In genomic region chr4:145945431-145946155, GRCh38 we compare ENCODE assay signal across 18 cellular contexts. TPM values are rescaled to one million over a fixed set of nuclear protein-coding genes. Genes with fewer than 3 reads are reported as not detected.
DNase-seq lines count a peak whose midpoint lies in the region; ATAC-seq and TF ChIP-seq lines count a peak whose summit lies in the region.
"Had no signal": no experiment of that assay in that cellular context is flagged by ENCODE, and none has a peak within 500 bp of the region (broad histone marks: within the 10 kb centered on the region; RNA-seq: fewer than 3 reads in every experiment).

No MANE protein-coding gene starts in this region.

- CTCF ChIA-PET in mammary epithelial cell (lab: Charles Lee; ENCODE audit: low non-redundant PET): no interaction called here

- ATAC-seq in right lobe of liver: no peak
- ATAC-seq in HG03469 (IDR thresholded peaks at IDR 0.05; ENCODE audit: unreplicated experiment): no peak
- ATAC-seq: A549, HepG2 had no signal

- no peaks in the 10 kb centered on the region for H4K20me1 ChIP-seq in mammary epithelial cell (ENCODE audit: insufficient read depth, low read length)

- TF ChIP-seq POLR2A in right lobe of liver (IDR thresholded peaks at IDR 0.05): no peak

- TF ChIP-seq CTCF in mammary epithelial cell (conservative IDR thresholded peaks at IDR 0.05 in 1 of 2, IDR thresholded peaks at IDR 0.05 in 1 of 2; ENCODE audit: extremely low read depth in 1 of 2, insufficient read depth in 1 of 2, low read depth in 1 of 2, low read length in 2 of 2) (no peak), right lobe of liver (IDR thresholded peaks at IDR 0.05) (no peak)

- no peak overlapping the region for H2AFZ ChIP-seq in mammary epithelial cell (ENCODE audit: low read depth, low read length)

- no peak overlapping the region for H3K9ac ChIP-seq in mammary epithelial cell (ENCODE audit: insufficient read depth, low read length)

- H3K27me3 ChIP-seq in mammary epithelial cell (ENCODE audit: insufficient read depth, low read length): no peaks in the 10 kb centered on the region
- H3K27me3 ChIP-seq in right lobe of liver: peaks cover 0 to 3% of the 10 kb centered on the region in 2 donors
- H3K27me3 ChIP-seq: SJCRH30 had no signal

- H3K27ac ChIP-seq in mammary epithelial cell (ENCODE audit: insufficient read depth, low read depth, low read length) (no peak overlapping the region), right lobe of liver (no peak overlapping the region)
- H3K27ac ChIP-seq: A549, SJCRH30 had no signal

- intact Hi-C loops in mammary epithelial cell (cut with micrococcal nuclease): no loop called here
- intact Hi-C loops in right lobe of liver (cut with DNase I): no loop called here

- in situ Hi-C loops in mammary epithelial cell (cut with MboI; ENCODE audit: low sequenced_read_pairs in 2 of 2): no loop called here

- BruUV-seq in mammary epithelial cell (replicated peaks; lab: Mats Ljungman, UMichigan): no TSS peak

- H3K36me3 ChIP-seq in mammary epithelial cell (ENCODE audit: insufficient read depth, low read length) (no peaks in the 10 kb centered on the region), right lobe of liver (no peaks in the 10 kb centered on the region)
- H3K36me3 ChIP-seq: SJCRH30 had no signal

- dilution Hi-C loops in mammary epithelial cell (cut with HindIII; ENCODE audit: low sequenced_read_pairs): no loop called here

- no peaks in the 10 kb centered on the region for H3K79me2 ChIP-seq in mammary epithelial cell (ENCODE audit: insufficient read depth, low read length)

- H3K4me3 ChIP-seq in mammary epithelial cell (replicated peaks in 1 of 3; ENCODE audit: insufficient read depth in 1 of 3, low read depth in 2 of 3, low read length in 3 of 3) (no peak overlapping the region), right lobe of liver (no peak overlapping the region)
- H3K4me3 ChIP-seq: A549, SJCRH30 had no signal

- H3K4me1 ChIP-seq in mammary epithelial cell (ENCODE audit: insufficient read depth, low read length): no peaks in the 10 kb centered on the region
- no peaks in the 10 kb centered on the region for H3K4me1 ChIP-seq in right lobe of liver
- H3K4me1 ChIP-seq: A549, SJCRH30 had no signal

- no peak overlapping the region for H3K4me2 ChIP-seq in mammary epithelial cell (ENCODE audit: insufficient read depth, low read depth, low read length)
- H3K4me2 ChIP-seq: A549 had no signal

- DNase-seq in ELR (ENCODE audit: low read depth) (peak; percentile 19), LHCN-M2 (ENCODE audit: low read depth) (peak; percentile 36), mammary epithelial cell (peak; percentile 55), iris pigment epithelial cell (ENCODE audit: low read depth) (peak; percentile 72), NCI-H345 treated with DMSO at 0.1 percent for 48 hours (lab: John Stamatoyannopoulos, UW; ENCODE audit: unreplicated experiment) (no peak), right lobe of liver (no peak), glomerular visceral epithelial cell (ENCODE audit: extremely low spot score) (no peak)
- DNase-seq: CD4-positive, CD25-positive, alpha-beta regulatory T cell; DMS79 treated with DMSO at 0.1 percent for 48 hours; GF-D8; HFFc6; Karpas-422; NCI-H1417; NCI-H1930; SJCRH30 had no signal

- 100% methylated on average over 2 of the region's 2 CpGs for whole genome bisulfite sequencing in mammary epithelial cell (ENCODE audit: low coverage, missing lambda C conversion rate)
- 50% methylated on average over 2 of the region's 2 CpGs for WGBS in right lobe of liver (ENCODE audit: insufficient coverage, low coverage, low lambda C conversion rate, missing lambda C conversion rate)

- H3K9me3 ChIP-seq in mammary epithelial cell (replicated peaks; ENCODE audit: insufficient read depth, low read length) (no peaks in the 10 kb centered on the region), right lobe of liver (no peaks in the 10 kb centered on the region)
- H3K9me3 ChIP-seq: A549, SJCRH30 had no signal

RNA-seq across cellular contexts. Expression of gene ZNF827, which starts 7.0 kb away (rescaled TPM):
- total RNA-seq in LHCN-M2 (2014; rRNA removed): 4.2 and 8.3 TPM in 2 replicates
- polyA plus RNA-seq in LHCN-M2 (2012): 7.5 TPM
- 10 to 100 TPM; 14.5 to 18.2 TPM for total RNA-seq in mammary epithelial cell
- polyA plus RNA-seq in mammary epithelial cell: 9.9 TPM
- 17.1 TPM for polyA minus RNA-seq in mammary epithelial cell
- 1 to 10 TPM in 1 of 6 experiments, under 1 TPM in 5; 0.28 to 1.6 (median 0.68) TPM for total RNA-seq in right lobe of liver

Comparison
In these comparisons a context has a peak if more than half of its experiments do, and no peak if none do; other contexts are left out.
1. DNase-seq: peak in ELR (single experiment), LHCN-M2 (single experiment), mammary epithelial cell (single experiment) and iris pigment epithelial cell (single experiment); none in NCI-H345 treated with DMSO at 0.1 percent for 48 hours (single experiment), right lobe of liver (0 of 3) and glomerular visceral epithelial cell (single experiment).